1 cellular context compared by ENCODE assay signal in the genomic region with DNA sequence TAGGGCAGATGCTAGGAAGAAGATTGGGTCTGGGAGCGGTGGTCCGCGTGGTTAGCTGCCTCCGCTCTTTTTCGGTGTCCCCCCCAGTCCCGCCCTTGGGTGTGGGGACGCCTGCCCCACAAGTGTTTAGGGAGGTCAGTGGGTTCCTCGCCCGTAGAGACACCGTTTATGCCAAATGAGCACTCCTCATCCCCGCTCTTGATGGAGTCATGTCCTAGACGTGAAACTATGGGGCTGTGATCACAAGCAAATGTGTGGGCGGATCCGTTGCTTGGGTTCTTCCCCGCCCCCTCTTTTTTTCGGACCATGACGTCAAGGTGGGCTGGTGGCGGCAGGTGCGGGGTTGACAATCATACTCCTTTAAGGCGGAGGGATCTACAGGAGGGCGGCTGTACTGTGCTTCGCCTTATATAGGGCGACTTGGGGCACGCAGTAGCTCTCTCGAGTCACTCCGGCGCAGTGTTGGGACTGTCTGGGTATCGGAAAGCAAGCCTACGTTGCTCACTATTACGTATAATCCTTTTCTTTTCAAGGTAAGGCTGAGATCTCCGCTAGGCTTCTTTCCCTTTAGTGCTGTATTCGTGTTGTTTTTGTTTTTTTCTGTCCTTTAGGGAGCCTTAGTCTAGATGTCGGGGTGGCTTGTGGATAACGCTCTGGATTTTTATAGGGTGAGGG.
TF ChIP-seq lines count a peak whose summit lies in the region.

HSP90AB1 (plus strand) TSS at position 439 of the 675 bp plus-strand sequence. CDS start 1,529 bp downstream, outside the sequence.

TF ChIP-seq in HEK293, 187 proteins besides CTCF, POLR2A, EP300 and RAD21 (continued from another document and continues in another):
- TF ChIP-seq ZNF112 (tag by site-specific recombination; IDR thresholded peaks at IDR 0.05) (no peak), ZNF311 (tag by site-specific recombination; IDR thresholded peaks at IDR 0.05; ENCODE audit: borderline replicate concordance) (no peak), ZNF133 (tag by site-specific recombination; IDR thresholded peaks at IDR 0.05) (0 out of 2 replicates have a peak, but pooled peaks have one; percentile 35), ZNF184 (tag by site-specific recombination; IDR thresholded peaks at IDR 0.05) (no peak), ZNF600 (tag by site-specific recombination; IDR thresholded peaks at IDR 0.05) (no peak; the same call in 1 of the 2 replicates), ZBTB17 (tag by site-specific recombination; IDR thresholded peaks at IDR 0.05) (peak; percentile 83; the same call in 1 of the 2 replicates), ZNF596 (tag by site-specific recombination; IDR thresholded peaks at IDR 0.05) (no peak), ZNF623 (tag by site-specific recombination; IDR thresholded peaks at IDR 0.05) (peak; percentile 27; the same call in 1 of the 2 replicates), ZEB2 (tag by site-specific recombination; IDR thresholded peaks at IDR 0.05) (no peak), SCRT2 (tag by site-specific recombination; IDR thresholded peaks at IDR 0.05) (peak; percentile 8; the same call in 1 of the 2 replicates), KLF8 (tag by site-specific recombination; IDR thresholded peaks at IDR 0.05) (peak; percentile 84), ZNF292 (tag by site-specific recombination; IDR thresholded peaks at IDR 0.05; ENCODE audit: borderline replicate concordance, low read depth) (no peak), SP3 (tag by site-specific recombination; IDR thresholded peaks at IDR 0.05) (peak; percentile 87), KLF16 (tag by site-specific recombination; IDR thresholded peaks at IDR 0.05) (peak; percentile 94), ZNF416 (tag by site-specific recombination; IDR thresholded peaks at IDR 0.05) (no peak), KLF10 (tag by site-specific recombination; IDR thresholded peaks at IDR 0.05) (peak; percentile 29; the same call in 1 of the 2 replicates), ZNF529 (tag by site-specific recombination; IDR thresholded peaks at IDR 0.05; ENCODE audit: insufficient replicate concordance) (no peak), RBAK (tag by site-specific recombination; IDR thresholded peaks at IDR 0.05) (0 out of 2 replicates have a peak, but pooled peaks have one; percentile 11), ZFP3 (tag by site-specific recombination; IDR thresholded peaks at IDR 0.05; ENCODE audit: low read depth) (no peak), BCL11A (tag by site-specific recombination; IDR thresholded peaks at IDR 0.05; ENCODE audit: low read depth) (peak; percentile 30; the same call in 1 of the 2 replicates), ZNF324 (tag by site-specific recombination; IDR thresholded peaks at IDR 0.05) (peak; percentile 94), ZNF10 (tag by site-specific recombination; IDR thresholded peaks at IDR 0.05) (no peak; the same call in 1 of the 2 replicates), ZNF747 (tag by site-specific recombination; IDR thresholded peaks at IDR 0.05) (0 out of 2 replicates have a peak, but pooled peaks have one; percentile 46), ZNF2 (tag by site-specific recombination; IDR thresholded peaks at IDR 0.05) (peak; percentile 96), ZNF248 (tag by site-specific recombination; IDR thresholded peaks at IDR 0.05) (no peak), ZFP41 (tag by site-specific recombination; IDR thresholded peaks at IDR 0.05; ENCODE audit: borderline replicate concordance) (peak; percentile 97), ZNF558 (tag by site-specific recombination; IDR thresholded peaks at IDR 0.05) (no peak; the same call in 1 of the 2 replicates), ZNF211 (tag by site-specific recombination; IDR thresholded peaks at IDR 0.05; ENCODE audit: low read depth) (no peak), ZNF621 (tag by site-specific recombination; IDR thresholded peaks at IDR 0.05) (no peak), ZNF777 (tag by site-specific recombination; IDR thresholded peaks at IDR 0.05; ENCODE audit: borderline replicate concordance) (peak; percentile 92), SETDB1 (IDR thresholded peaks at IDR 0.05; ENCODE audit: insufficient read length, low read length) (no peak), ZNF670 (tag by site-specific recombination; IDR thresholded peaks at IDR 0.05; ENCODE audit: low read depth) (no peak), ZNF488 (tag by site-specific recombination; IDR thresholded peaks at IDR 0.05) (0 out of 2 replicates have a peak, but pooled peaks have one; percentile 40), ZNF280D (tag by site-specific recombination; IDR thresholded peaks at IDR 0.05) (0 out of 2 replicates have a peak, but pooled peaks have one; percentile 44), FEZF1 (tag by site-specific recombination; IDR thresholded peaks at IDR 0.05) (no peak), ZNF223 (tag by site-specific recombination; IDR thresholded peaks at IDR 0.05) (no peak), ZSCAN16 (tag by site-specific recombination; IDR thresholded peaks at IDR 0.05) (0 out of 2 replicates have a peak, but pooled peaks have one; percentile 7)
- TF ChIP-seq, protein P1, sequence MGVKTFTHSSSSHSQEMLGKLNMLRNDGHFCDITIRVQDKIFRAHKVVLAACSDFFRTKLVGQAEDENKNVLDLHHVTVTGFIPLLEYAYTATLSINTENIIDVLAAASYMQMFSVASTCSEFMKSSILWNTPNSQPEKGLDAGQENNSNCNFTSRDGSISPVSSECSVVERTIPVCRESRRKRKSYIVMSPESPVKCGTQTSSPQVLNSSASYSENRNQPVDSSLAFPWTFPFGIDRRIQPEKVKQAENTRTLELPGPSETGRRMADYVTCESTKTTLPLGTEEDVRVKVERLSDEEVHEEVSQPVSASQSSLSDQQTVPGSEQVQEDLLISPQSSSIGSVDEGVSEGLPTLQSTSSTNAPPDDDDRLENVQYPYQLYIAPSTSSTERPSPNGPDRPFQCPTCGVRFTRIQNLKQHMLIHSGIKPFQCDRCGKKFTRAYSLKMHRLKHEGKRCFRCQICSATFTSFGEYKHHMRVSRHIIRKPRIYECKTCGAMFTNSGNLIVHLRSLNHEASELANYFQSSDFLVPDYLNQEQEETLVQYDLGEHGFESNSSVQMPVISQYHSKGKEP (tag by site-specific recombination; IDR thresholded peaks at IDR 0.05), result no peak
- TF ChIP-seq, protein P2, sequence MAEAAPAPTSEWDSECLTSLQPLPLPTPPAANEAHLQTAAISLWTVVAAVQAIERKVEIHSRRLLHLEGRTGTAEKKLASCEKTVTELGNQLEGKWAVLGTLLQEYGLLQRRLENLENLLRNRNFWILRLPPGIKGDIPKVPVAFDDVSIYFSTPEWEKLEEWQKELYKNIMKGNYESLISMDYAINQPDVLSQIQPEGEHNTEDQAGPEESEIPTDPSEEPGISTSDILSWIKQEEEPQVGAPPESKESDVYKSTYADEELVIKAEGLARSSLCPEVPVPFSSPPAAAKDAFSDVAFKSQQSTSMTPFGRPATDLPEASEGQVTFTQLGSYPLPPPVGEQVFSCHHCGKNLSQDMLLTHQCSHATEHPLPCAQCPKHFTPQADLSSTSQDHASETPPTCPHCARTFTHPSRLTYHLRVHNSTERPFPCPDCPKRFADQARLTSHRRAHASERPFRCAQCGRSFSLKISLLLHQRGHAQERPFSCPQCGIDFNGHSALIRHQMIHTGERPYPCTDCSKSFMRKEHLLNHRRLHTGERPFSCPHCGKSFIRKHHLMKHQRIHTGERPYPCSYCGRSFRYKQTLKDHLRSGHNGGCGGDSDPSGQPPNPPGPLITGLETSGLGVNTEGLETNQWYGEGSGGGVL (tag by site-specific recombination; IDR thresholded peaks at IDR 0.05), result no peak
- TF ChIP-seq, protein P3, sequence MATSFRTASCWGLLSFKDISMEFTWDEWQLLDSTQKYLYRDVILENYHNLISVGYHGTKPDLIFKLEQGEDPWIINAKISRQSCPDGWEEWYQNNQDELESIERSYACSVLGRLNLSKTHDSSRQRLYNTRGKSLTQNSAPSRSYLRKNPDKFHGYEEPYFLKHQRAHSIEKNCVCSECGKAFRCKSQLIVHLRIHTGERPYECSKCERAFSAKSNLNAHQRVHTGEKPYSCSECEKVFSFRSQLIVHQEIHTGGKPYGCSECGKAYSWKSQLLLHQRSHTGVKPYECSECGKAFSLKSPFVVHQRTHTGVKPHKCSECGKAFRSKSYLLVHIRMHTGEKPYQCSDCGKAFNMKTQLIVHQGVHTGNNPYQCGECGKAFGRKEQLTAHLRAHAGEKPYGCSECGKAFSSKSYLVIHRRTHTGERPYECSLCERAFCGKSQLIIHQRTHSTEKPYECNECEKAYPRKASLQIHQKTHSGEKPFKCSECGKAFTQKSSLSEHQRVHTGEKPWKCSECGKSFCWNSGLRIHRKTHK (tag by site-specific recombination; IDR thresholded peaks at IDR 0.05), result no peak
- TF ChIP-seq, protein P4, sequence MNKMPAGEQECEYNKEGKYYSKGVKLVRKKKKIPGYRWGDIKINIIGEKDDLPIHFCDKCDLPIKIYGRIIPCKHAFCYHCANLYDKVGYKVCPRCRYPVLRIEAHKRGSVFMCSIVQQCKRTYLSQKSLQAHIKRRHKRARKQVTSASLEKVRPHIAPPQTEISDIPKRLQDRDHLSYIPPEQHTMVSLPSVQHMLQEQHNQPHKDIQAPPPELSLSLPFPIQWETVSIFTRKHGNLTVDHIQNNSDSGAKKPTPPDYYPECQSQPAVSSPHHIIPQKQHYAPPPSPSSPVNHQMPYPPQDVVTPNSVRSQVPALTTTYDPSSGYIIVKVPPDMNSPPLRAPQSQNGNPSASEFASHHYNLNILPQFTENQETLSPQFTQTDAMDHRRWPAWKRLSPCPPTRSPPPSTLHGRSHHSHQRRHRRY (tag by site-specific recombination; IDR thresholded peaks at IDR 0.05), result peak; percentile 83; the same call in 1 of the 2 replicates
- TF ChIP-seq, protein P5, sequence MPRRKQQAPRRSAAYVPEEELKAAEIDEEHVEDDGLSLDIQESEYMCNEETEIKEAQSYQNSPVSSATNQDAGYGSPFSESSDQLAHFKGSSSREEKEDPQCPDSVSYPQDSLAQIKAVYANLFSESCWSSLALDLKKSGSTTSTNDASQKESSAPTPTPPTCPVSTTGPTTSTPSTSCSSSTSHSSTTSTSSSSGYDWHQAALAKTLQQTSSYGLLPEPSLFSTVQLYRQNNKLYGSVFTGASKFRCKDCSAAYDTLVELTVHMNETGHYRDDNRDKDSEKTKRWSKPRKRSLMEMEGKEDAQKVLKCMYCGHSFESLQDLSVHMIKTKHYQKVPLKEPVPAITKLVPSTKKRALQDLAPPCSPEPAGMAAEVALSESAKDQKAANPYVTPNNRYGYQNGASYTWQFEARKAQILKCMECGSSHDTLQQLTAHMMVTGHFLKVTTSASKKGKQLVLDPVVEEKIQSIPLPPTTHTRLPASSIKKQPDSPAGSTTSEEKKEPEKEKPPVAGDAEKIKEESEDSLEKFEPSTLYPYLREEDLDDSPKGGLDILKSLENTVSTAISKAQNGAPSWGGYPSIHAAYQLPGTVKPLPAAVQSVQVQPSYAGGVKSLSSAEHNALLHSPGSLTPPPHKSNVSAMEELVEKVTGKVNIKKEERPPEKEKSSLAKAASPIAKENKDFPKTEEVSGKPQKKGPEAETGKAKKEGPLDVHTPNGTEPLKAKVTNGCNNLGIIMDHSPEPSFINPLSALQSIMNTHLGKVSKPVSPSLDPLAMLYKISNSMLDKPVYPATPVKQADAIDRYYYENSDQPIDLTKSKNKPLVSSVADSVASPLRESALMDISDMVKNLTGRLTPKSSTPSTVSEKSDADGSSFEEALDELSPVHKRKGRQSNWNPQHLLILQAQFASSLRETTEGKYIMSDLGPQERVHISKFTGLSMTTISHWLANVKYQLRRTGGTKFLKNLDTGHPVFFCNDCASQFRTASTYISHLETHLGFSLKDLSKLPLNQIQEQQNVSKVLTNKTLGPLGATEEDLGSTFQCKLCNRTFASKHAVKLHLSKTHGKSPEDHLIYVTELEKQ (tag by site-specific recombination; IDR thresholded peaks at IDR 0.05; ENCODE audit: borderline replicate concordance), result no peak; the same call in 1 of the 2 replicates
- TF ChIP-seq, protein P6, sequence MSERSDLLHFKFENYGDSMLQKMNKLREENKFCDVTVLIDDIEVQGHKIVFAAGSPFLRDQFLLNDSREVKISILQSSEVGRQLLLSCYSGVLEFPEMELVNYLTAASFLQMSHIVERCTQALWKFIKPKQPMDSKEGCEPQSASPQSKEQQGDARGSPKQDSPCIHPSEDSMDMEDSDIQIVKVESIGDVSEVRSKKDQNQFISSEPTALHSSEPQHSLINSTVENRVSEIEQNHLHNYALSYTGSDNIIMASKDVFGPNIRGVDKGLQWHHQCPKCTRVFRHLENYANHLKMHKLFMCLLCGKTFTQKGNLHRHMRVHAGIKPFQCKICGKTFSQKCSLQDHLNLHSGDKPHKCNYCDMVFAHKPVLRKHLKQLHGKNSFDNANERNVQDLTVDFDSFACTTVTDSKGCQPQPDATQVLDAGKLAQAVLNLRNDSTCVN (tag by site-specific recombination; optimal IDR thresholded peaks at IDR 0.05), result no peak
